1 cellular context compared by ENCODE assay signal in genomic region chr12:5254703-5255102, GRCh38.
TF ChIP-seq lines count a peak whose summit lies in the region.

No MANE protein-coding gene starts in this region.

TF ChIP-seq in IMR-90, 13 proteins besides CTCF, POLR2A, EP300 and RAD21:
- TF ChIP-seq FOS (IDR thresholded peaks at IDR 0.05; ENCODE audit: low read depth, low read length) (no peak), MAZ (IDR thresholded peaks at IDR 0.05; ENCODE audit: borderline replicate concordance, low read depth, low read length) (no peak), RCOR1 (IDR thresholded peaks at IDR 0.05; ENCODE audit: insufficient replicate concordance, low read length) (no peak), BHLHE40 (IDR thresholded peaks at IDR 0.05; ENCODE audit: low read depth, low read length) (no peak), ELK1 (IDR thresholded peaks at IDR 0.05; ENCODE audit: borderline replicate concordance, low read depth, low read length) (no peak), CHD1 (IDR thresholded peaks at IDR 0.05; ENCODE audit: low read depth, low read length) (no peak), SMC3 (IDR thresholded peaks at IDR 0.05; ENCODE audit: low read depth, low read length) (no peak), CEBPB (IDR thresholded peaks at IDR 0.05; ENCODE audit: low read depth, low read length) (no peak), MXI1 (IDR thresholded peaks at IDR 0.05; ENCODE audit: borderline replicate concordance, low read depth, low read length) (no peak), MAFK (IDR thresholded peaks at IDR 0.05; ENCODE audit: low read depth, low read length) (no peak), USF2 (IDR thresholded peaks at IDR 0.05; ENCODE audit: low read depth, low read length) (no peak), RFX5 (IDR thresholded peaks at IDR 0.05; ENCODE audit: low read depth, low read length) (no peak), NFE2L2 (IDR thresholded peaks at IDR 0.05; ENCODE audit: low read depth, low read length) (no peak)
